ENCODE assay signal across 1 cellular context in genomic region chr11:6682591-6682935, GRCh38.
TF ChIP-seq lines count a peak whose summit lies in the region.

No MANE protein-coding gene starts in this region.

TF ChIP-seq in K562, 482 proteins besides CTCF, POLR2A, EP300 and RAD21 (continued from another document):
- TF ChIP-seq HMGXB4 (CRISPR knock-in tag; IDR thresholded peaks at IDR 0.05) (no peak), RAD51 (IDR thresholded peaks at IDR 0.05; ENCODE audit: borderline replicate concordance, low read depth) (no peak), XRCC4 (IDR thresholded peaks at IDR 0.05; ENCODE audit: extremely low read depth, insufficient read depth, insufficient read length) (no peak), FOXP4 (CRISPR knock-in tag; IDR thresholded peaks at IDR 0.05; ENCODE audit: borderline replicate concordance) (no peak), SETDB1 (IDR thresholded peaks at IDR 0.05; ENCODE audit: low read length) (no peak), ZNF584 (CRISPR knock-in tag; IDR thresholded peaks at IDR 0.05; ENCODE audit: low read depth) (no peak), ZBTB12 (CRISPR knock-in tag; IDR thresholded peaks at IDR 0.05) (no peak), POLR3A (IDR thresholded peaks at IDR 0.05; ENCODE audit: borderline replicate concordance, extremely low read depth, insufficient read depth, insufficient read length) (no peak), E2F6 (IDR thresholded peaks at IDR 0.05; ENCODE audit: borderline replicate concordance in 1 of 2, extremely low read depth in 1 of 2, insufficient read depth in 1 of 2, insufficient read length in 1 of 2, low read depth in 1 of 2, low read length in 1 of 2, poor library complexity in 1 of 2, severe bottlenecking in 1 of 2) (no peak), ELK3 (CRISPR knock-in tag; IDR thresholded peaks at IDR 0.05) (no peak), HCFC1 (IDR thresholded peaks at IDR 0.05; ENCODE audit: low read depth, low read length) (no peak), GTF2E2 (tag; IDR thresholded peaks at IDR 0.05) (no peak), CHCHD3 (CRISPR knock-in tag; IDR thresholded peaks at IDR 0.05) (no peak), ZNF507 (tag; conservative IDR thresholded peaks at IDR 0.05) (no peak), ARID1B (IDR thresholded peaks at IDR 0.05) (no peak), GATA2 (CRISPR knock-in tag; IDR thresholded peaks at IDR 0.05) (0 out of 2 replicates have a peak, but pooled peaks have one; percentile 22), OTX1 (CRISPR knock-in tag; IDR thresholded peaks at IDR 0.05) (no peak), ETS2 (tag; IDR thresholded peaks at IDR 0.05; ENCODE audit: borderline replicate concordance, poor library complexity, severe bottlenecking) (no peak)
